In genomic region chr3:99545941-99546580, GRCh38 we compare ENCODE assay signal across 13 cellular contexts.
A peak's percentile ranks its signal among the peaks of the same experiment; 100 is the strongest.
DNase-seq lines count a peak whose midpoint lies in the region; ATAC-seq and TF ChIP-seq lines count a peak whose summit lies in the region.
"Had no signal": no experiment of that assay in that cellular context is flagged by ENCODE, and none has a peak within 500 bp of the region (broad histone marks: within the 10 kb centered on the region; RNA-seq: fewer than 3 reads in every experiment).

No MANE protein-coding gene starts in this region.

- H3K79me2 ChIP-seq in fibroblast of lung (ENCODE audit: control insufficient read depth, insufficient read depth, low read length) (no peaks in the 10 kb centered on the region), GM23338 (replicated peaks; ENCODE audit: insufficient read depth) (no peaks in the 10 kb centered on the region)

- H3K9ac ChIP-seq in fibroblast of lung (ENCODE audit: insufficient read depth, low read length), result no peak overlapping the region

- no peaks in the 10 kb centered on the region for H3K9me3 ChIP-seq in RWPE2 (ENCODE audit: severe bottlenecking)
- no peaks in the 10 kb centered on the region for H3K9me3 ChIP-seq in fibroblast of lung (ENCODE audit: control insufficient read depth, insufficient read depth, low read depth, low read length)

- TF ChIP-seq CTCF in RWPE2 (IDR thresholded peaks at IDR 0.05; ENCODE audit: poor library complexity, severe bottlenecking) (no peak), fibroblast of lung (conservative IDR thresholded peaks at IDR 0.05 in 1 of 2, IDR thresholded peaks at IDR 0.05 in 1 of 2; ENCODE audit: low read depth in 1 of 2, low read length in 2 of 2) (no peak), GM23338 (conservative IDR thresholded peaks at IDR 0.05; ENCODE audit: low read depth in 2 of 2) (no peak)

- ATAC-seq in RWPE2 (ENCODE audit: low read depth) (no peak), HG03045 (IDR thresholded peaks at IDR 0.05; ENCODE audit: unreplicated experiment) (no peak), GM23338 (no peak), GM19324 (IDR thresholded peaks at IDR 0.05; ENCODE audit: low FRiP score, unreplicated experiment) (no peak)
- ATAC-seq: activated CD4-positive, alpha-beta T cell treated with anti-CD3 and anti-CD28 coated beads for 36 hours had no signal

- peaks cover 6% of the 10 kb centered on the region for H3K4me1 Mint-ChIP-seq in GM23338

- H3K4me3 ChIP-seq in RWPE2 (ENCODE audit: severe bottlenecking) (no peak overlapping the region), fibroblast of lung (replicated peaks in 1 of 4; ENCODE audit: control extremely low read depth in 1 of 4, insufficient read depth in 1 of 4, low read depth in 3 of 4, low read length in 4 of 4) (peak overlapping the region in 2 of 4 experiments; percentile 30 to 35), GM23338 (no peak overlapping the region)

- H3F3A ChIP-seq in GM23338 (replicated peaks; ENCODE audit: low read depth), result no peaks in the 10 kb centered on the region

- H3K4me2 ChIP-seq in fibroblast of lung (ENCODE audit: extremely low read depth, insufficient read depth, low read length) (peak overlapping the region; percentile 71), GM23338 (no peak overlapping the region)

- no peak overlapping the region for H3K4me3 Mint-ChIP-seq in GM23338
- H3K4me3 Mint-ChIP-seq: activated CD4-positive, alpha-beta T cell treated with anti-CD3 and anti-CD28 coated beads for 36 hours; dendritic cell treated with granulocyte-macrophage colony-stimulating factor and Interleukin-4, amounts not matched to agents 40 ng/mL and 50 ng/mL, for 4 days had no signal

- H2AFZ ChIP-seq in fibroblast of lung (ENCODE audit: low read length) (peak overlapping the region; percentile 37), GM23338 (no peak overlapping the region)

- H3K4me1 ChIP-seq in RWPE2 (ENCODE audit: insufficient read depth, poor library complexity, severe bottlenecking), result peaks cover 77% of the 10 kb centered on the region
- peaks cover 8% of the 10 kb centered on the region for H3K4me1 ChIP-seq in fibroblast of lung (ENCODE audit: control insufficient read depth, extremely low read depth, insufficient read depth, low read length)
- H3K4me1 ChIP-seq in GM23338 (ENCODE audit: insufficient read depth), result no peaks in the 10 kb centered on the region

- no peaks in the 10 kb centered on the region for H4K20me1 ChIP-seq in fibroblast of lung (ENCODE audit: control insufficient read depth, extremely low read depth, insufficient read depth, low read length)
- H4K20me1 ChIP-seq in GM23338 (replicated peaks; ENCODE audit: insufficient read depth), result no peaks in the 10 kb centered on the region

- no peaks in the 10 kb centered on the region for H3K36me3 Mint-ChIP-seq in GM23338 (ENCODE audit: low read depth)

- H3K27me3 Mint-ChIP-seq in GM23338 (ENCODE audit: insufficient read depth, low read depth, poor library complexity), result no peaks in the 10 kb centered on the region
- H3K27me3 Mint-ChIP-seq: dendritic cell treated with granulocyte-macrophage colony-stimulating factor and Interleukin-4, amounts not matched to agents 40 ng/mL and 50 ng/mL, for 4 days had no signal

- H3K36me3 ChIP-seq in RWPE2 (ENCODE audit: low read depth), result no peaks in the 10 kb centered on the region
- no peaks in the 10 kb centered on the region for H3K36me3 ChIP-seq in fibroblast of lung (ENCODE audit: control insufficient read depth, insufficient read depth, low read length)
- H3K36me3 ChIP-seq in GM23338 (ENCODE audit: insufficient read depth), result no peaks in the 10 kb centered on the region

- no peaks in the 10 kb centered on the region for H3K9me3 Mint-ChIP-seq in GM23338
- H3K9me3 Mint-ChIP-seq: dendritic cell treated with granulocyte-macrophage colony-stimulating factor and Interleukin-4, amounts not matched to agents 40 ng/mL and 50 ng/mL, for 4 days had no signal

- H3K27me3 ChIP-seq in RWPE2 (ENCODE audit: insufficient read depth, poor library complexity, severe bottlenecking) (no peaks in the 10 kb centered on the region), fibroblast of lung (ENCODE audit: control insufficient read depth, insufficient read depth, low read length) (no peaks in the 10 kb centered on the region), GM23338 (ENCODE audit: insufficient read depth) (no peaks in the 10 kb centered on the region)

- peak overlapping the region; percentile 98 for H3K27ac ChIP-seq in RWPE2 (ENCODE audit: poor library complexity, severe bottlenecking)
- H3K27ac ChIP-seq in fibroblast of lung (ENCODE audit: insufficient read depth, low read length), result no peak overlapping the region
- no peak overlapping the region for H3K27ac ChIP-seq in GM23338 (ENCODE audit: low read depth)

- H3K27ac Mint-ChIP-seq in GM23338, result no peak overlapping the region
- H3K27ac Mint-ChIP-seq: activated CD4-positive, alpha-beta T cell treated with anti-CD3 and anti-CD28 coated beads for 36 hours; dendritic cell treated with granulocyte-macrophage colony-stimulating factor and Interleukin-4, amounts not matched to agents 40 ng/mL and 50 ng/mL, for 4 days had no signal

- DNase-seq in ELR (ENCODE audit: low read depth) (peak; percentile 28), RWPE2 (ENCODE audit: low spot score) (no peak), fibroblast of lung (ENCODE audit: low read depth in 2 of 2) (peak in 1 of 2 donors; percentile 48), pons (ENCODE audit: low spot score) (peak; percentile 2), GM23338 (ENCODE audit: low spot score) (no peak), NCI-H510A (lab: John Stamatoyannopoulos, UW) (no peak)
- DNase-seq: activated CD4-positive, alpha-beta T cell treated with anti-CD3 and anti-CD28 coated beads for 36 hours; DMS79; NCI-H1092; NCI-H526 had no signal

- H3K9me2 ChIP-seq in GM23338 (ENCODE audit: insufficient read depth), result peaks cover 2% of the 10 kb centered on the region; the same call in 1 of the 2 replicates

TF ChIP-seq in GM23338, 12 proteins besides CTCF, POLR2A, EP300 and RAD21 (continues in another document):
- no peak for TF ChIP-seq NANOG (IDR thresholded peaks at IDR 0.05; ENCODE audit: borderline replicate concordance)
- no peak for TF ChIP-seq STAT1 (IDR thresholded peaks at IDR 0.05; ENCODE audit: unreplicated experiment)
- TF ChIP-seq ZNF114 (CRISPR knock-in tag; IDR thresholded peaks at IDR 0.05), result no peak
- no peak for TF ChIP-seq ZNF462 (CRISPR knock-in tag; IDR thresholded peaks at IDR 0.05)
- no peak for TF ChIP-seq POLR2AphosphoS5 (IDR thresholded peaks at IDR 0.05; ENCODE audit: low read depth)

Comparison
In these comparisons a context has a peak if more than half of its experiments do, and no peak if none do; other contexts are left out.
1. DNase-seq: peak in ELR (single experiment) and pons (single experiment); none in RWPE2 (single experiment), GM23338 (single experiment) and NCI-H510A (single experiment).